Comparison of ENCODE assay signal across 1 cellular context in the genomic region with DNA sequence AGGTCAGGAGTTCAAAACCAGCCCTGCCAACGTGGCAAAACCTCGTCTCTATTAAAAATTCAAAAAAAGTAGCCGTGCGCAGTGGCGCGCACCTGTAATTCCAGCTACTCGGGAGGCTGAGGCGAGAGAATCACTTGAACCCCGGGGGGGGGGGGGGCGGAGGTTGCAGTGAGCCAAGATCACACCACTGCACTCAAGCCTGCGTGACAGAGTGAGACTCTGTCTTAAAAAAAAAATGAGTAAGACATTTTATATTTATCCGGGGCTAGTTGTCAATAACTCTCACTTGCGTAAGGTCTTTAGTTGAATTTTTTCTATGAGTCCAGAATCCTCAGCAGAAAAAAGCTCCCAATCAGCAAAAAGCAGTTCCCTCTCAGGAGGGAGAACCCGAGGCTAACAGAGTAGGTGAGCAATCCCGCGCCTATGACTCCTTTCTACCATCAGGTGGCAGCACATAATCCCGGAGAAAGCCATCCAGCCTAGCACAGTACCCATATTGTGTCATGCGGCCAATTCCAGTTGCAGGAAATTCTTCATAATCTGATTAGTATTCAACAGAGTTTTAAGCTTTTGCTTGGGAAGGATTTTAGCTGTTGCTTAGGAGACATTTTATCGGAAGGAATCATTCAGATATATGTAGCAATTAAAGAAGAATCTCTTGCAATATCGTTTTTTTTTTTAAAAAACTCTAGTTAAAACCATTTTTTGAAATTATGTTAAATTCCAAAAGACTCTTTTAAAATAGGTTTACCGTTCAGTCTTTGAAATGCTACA.
TF ChIP-seq lines count a peak whose summit lies in the region.

No MANE protein-coding gene starts in this region.

TF ChIP-seq in HepG2, 621 proteins besides CTCF, POLR2A, EP300 and RAD21 (continued from another document and continues in another):
- TF ChIP-seq, protein P1, sequence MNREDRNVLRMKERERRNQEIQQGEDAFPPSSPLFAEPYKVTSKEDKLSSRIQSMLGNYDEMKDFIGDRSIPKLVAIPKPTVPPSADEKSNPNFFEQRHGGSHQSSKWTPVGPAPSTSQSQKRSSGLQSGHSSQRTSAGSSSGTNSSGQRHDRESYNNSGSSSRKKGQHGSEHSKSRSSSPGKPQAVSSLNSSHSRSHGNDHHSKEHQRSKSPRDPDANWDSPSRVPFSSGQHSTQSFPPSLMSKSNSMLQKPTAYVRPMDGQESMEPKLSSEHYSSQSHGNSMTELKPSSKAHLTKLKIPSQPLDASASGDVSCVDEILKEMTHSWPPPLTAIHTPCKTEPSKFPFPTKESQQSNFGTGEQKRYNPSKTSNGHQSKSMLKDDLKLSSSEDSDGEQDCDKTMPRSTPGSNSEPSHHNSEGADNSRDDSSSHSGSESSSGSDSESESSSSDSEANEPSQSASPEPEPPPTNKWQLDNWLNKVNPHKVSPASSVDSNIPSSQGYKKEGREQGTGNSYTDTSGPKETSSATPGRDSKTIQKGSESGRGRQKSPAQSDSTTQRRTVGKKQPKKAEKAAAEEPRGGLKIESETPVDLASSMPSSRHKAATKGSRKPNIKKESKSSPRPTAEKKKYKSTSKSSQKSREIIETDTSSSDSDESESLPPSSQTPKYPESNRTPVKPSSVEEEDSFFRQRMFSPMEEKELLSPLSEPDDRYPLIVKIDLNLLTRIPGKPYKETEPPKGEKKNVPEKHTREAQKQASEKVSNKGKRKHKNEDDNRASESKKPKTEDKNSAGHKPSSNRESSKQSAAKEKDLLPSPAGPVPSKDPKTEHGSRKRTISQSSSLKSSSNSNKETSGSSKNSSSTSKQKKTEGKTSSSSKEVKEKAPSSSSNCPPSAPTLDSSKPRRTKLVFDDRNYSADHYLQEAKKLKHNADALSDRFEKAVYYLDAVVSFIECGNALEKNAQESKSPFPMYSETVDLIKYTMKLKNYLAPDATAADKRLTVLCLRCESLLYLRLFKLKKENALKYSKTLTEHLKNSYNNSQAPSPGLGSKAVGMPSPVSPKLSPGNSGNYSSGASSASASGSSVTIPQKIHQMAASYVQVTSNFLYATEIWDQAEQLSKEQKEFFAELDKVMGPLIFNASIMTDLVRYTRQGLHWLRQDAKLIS (CRISPR knock-in tag; IDR thresholded peaks at IDR 0.05), result no peak
- TF ChIP-seq ELF1 (CRISPR knock-in tag; IDR thresholded peaks at IDR 0.05), result no peak
- TF ChIP-seq SMARCE1 (IDR thresholded peaks at IDR 0.05; ENCODE audit: borderline replicate concordance), result no peak
- TF ChIP-seq ERF (CRISPR knock-in tag; IDR thresholded peaks at IDR 0.05), result peak; percentile 58; the same call in 1 of the 2 replicates
- TF ChIP-seq RFX5 (IDR thresholded peaks at IDR 0.05; ENCODE audit: low read depth, low read length), result no peak; the same call in 1 of the 2 replicates
- no peak for TF ChIP-seq EHMT2 (IDR thresholded peaks at IDR 0.05; ENCODE audit: borderline replicate concordance, low read depth, low read length)
- no peak for TF ChIP-seq ZFP41 (CRISPR knock-in tag; IDR thresholded peaks at IDR 0.05; ENCODE audit: borderline replicate concordance)
- TF ChIP-seq, protein P2, sequence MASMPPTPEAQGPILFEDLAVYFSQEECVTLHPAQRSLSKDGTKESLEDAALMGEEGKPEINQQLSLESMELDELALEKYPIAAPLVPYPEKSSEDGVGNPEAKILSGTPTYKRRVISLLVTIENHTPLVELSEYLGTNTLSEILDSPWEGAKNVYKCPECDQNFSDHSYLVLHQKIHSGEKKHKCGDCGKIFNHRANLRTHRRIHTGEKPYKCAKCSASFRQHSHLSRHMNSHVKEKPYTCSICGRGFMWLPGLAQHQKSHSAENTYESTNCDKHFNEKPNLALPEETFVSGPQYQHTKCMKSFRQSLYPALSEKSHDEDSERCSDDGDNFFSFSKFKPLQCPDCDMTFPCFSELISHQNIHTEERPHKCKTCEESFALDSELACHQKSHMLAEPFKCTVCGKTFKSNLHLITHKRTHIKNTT (CRISPR knock-in tag; IDR thresholded peaks at IDR 0.05), result no peak
- TF ChIP-seq ZNF792 (CRISPR knock-in tag; IDR thresholded peaks at IDR 0.05), result 0 out of 2 replicates have a peak, but pooled peaks have one; percentile 25
- TF ChIP-seq, protein P3, sequence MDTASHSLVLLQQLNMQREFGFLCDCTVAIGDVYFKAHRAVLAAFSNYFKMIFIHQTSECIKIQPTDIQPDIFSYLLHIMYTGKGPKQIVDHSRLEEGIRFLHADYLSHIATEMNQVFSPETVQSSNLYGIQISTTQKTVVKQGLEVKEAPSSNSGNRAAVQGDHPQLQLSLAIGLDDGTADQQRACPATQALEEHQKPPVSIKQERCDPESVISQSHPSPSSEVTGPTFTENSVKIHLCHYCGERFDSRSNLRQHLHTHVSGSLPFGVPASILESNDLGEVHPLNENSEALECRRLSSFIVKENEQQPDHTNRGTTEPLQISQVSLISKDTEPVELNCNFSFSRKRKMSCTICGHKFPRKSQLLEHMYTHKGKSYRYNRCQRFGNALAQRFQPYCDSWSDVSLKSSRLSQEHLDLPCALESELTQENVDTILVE (CRISPR knock-in tag; IDR thresholded peaks at IDR 0.05), result peak; percentile 60; the same call in 1 of the 2 replicates
- TF ChIP-seq GATA4 (IDR thresholded peaks at IDR 0.05; ENCODE audit: borderline replicate concordance, low read depth), result no peak; the same call in 1 of the 2 replicates
- TF ChIP-seq, protein P4, sequence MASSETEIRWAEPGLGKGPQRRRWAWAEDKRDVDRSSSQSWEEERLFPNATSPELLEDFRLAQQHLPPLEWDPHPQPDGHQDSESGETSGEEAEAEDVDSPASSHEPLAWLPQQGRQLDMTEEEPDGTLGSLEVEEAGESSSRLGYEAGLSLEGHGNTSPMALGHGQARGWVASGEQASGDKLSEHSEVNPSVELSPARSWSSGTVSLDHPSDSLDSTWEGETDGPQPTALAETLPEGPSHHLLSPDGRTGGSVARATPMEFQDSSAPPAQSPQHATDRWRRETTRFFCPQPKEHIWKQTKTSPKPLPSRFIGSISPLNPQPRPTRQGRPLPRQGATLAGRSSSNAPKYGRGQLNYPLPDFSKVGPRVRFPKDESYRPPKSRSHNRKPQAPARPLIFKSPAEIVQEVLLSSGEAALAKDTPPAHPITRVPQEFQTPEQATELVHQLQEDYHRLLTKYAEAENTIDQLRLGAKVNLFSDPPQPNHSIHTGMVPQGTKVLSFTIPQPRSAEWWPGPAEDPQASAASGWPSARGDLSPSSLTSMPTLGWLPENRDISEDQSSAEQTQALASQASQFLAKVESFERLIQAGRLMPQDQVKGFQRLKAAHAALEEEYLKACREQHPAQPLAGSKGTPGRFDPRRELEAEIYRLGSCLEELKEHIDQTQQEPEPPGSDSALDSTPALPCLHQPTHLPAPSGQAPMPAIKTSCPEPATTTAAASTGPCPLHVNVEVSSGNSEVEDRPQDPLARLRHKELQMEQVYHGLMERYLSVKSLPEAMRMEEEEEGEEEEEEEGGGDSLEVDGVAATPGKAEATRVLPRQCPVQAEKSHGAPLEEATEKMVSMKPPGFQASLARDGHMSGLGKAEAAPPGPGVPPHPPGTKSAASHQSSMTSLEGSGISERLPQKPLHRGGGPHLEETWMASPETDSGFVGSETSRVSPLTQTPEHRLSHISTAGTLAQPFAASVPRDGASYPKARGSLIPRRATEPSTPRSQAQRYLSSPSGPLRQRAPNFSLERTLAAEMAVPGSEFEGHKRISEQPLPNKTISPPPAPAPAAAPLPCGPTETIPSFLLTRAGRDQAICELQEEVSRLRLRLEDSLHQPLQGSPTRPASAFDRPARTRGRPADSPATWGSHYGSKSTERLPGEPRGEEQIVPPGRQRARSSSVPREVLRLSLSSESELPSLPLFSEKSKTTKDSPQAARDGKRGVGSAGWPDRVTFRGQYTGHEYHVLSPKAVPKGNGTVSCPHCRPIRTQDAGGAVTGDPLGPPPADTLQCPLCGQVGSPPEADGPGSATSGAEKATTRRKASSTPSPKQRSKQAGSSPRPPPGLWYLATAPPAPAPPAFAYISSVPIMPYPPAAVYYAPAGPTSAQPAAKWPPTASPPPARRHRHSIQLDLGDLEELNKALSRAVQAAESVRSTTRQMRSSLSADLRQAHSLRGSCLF (CRISPR knock-in tag; IDR thresholded peaks at IDR 0.05; ENCODE audit: borderline replicate concordance), result no peak
- peak; percentile 70; the same call in 1 of the 2 replicates for TF ChIP-seq KDM3A (CRISPR knock-in tag; IDR thresholded peaks at IDR 0.05; ENCODE audit: low read depth)
- no peak for TF ChIP-seq ZFP1 (CRISPR knock-in tag; IDR thresholded peaks at IDR 0.05)
- peak; percentile 45; the same call in 1 of the 2 replicates for TF ChIP-seq HMG20A (CRISPR knock-in tag; IDR thresholded peaks at IDR 0.05; ENCODE audit: borderline replicate concordance)
- peak; percentile 97 for TF ChIP-seq MAFF (IDR thresholded peaks at IDR 0.05; ENCODE audit: low read depth, low read length)
- TF ChIP-seq, protein P5, sequence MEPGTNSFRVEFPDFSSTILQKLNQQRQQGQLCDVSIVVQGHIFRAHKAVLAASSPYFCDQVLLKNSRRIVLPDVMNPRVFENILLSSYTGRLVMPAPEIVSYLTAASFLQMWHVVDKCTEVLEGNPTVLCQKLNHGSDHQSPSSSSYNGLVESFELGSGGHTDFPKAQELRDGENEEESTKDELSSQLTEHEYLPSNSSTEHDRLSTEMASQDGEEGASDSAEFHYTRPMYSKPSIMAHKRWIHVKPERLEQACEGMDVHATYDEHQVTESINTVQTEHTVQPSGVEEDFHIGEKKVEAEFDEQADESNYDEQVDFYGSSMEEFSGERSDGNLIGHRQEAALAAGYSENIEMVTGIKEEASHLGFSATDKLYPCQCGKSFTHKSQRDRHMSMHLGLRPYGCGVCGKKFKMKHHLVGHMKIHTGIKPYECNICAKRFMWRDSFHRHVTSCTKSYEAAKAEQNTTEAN (CRISPR knock-in tag; conservative IDR thresholded peaks at IDR 0.05), result 0 out of 2 replicates have a peak, but pooled peaks have one; percentile 37
- TF ChIP-seq GATAD1 (CRISPR knock-in tag; IDR thresholded peaks at IDR 0.05), result no peak
- no peak for TF ChIP-seq HNRNPL (IDR thresholded peaks at IDR 0.05; ENCODE audit: low read depth, low read length)
- TF ChIP-seq, protein P6, sequence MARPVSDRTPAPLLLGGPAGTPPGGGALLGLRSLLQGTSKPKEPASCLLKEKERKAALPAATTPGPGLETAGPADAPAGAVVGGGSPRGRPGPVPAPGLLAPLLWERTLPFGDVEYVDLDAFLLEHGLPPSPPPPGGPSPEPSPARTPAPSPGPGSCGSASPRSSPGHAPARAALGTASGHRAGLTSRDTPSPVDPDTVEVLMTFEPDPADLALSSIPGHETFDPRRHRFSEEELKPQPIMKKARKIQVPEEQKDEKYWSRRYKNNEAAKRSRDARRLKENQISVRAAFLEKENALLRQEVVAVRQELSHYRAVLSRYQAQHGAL (CRISPR knock-in tag; IDR thresholded peaks at IDR 0.05; ENCODE audit: not compliant biosample characterization), result no peak
- 0 out of 2 replicates have a peak, but pooled peaks have one; percentile 17 for TF ChIP-seq SRF (IDR thresholded peaks at IDR 0.05; ENCODE audit: low read depth, low read length)
- TF ChIP-seq ARNTL (CRISPR knock-in tag; IDR thresholded peaks at IDR 0.05), result no peak
- TF ChIP-seq JUND (CRISPR knock-in tag; IDR thresholded peaks at IDR 0.05), result no peak
- TF ChIP-seq RBFOX2 (IDR thresholded peaks at IDR 0.05; ENCODE audit: low read depth, low read length), result no peak
- TF ChIP-seq, protein P7, sequence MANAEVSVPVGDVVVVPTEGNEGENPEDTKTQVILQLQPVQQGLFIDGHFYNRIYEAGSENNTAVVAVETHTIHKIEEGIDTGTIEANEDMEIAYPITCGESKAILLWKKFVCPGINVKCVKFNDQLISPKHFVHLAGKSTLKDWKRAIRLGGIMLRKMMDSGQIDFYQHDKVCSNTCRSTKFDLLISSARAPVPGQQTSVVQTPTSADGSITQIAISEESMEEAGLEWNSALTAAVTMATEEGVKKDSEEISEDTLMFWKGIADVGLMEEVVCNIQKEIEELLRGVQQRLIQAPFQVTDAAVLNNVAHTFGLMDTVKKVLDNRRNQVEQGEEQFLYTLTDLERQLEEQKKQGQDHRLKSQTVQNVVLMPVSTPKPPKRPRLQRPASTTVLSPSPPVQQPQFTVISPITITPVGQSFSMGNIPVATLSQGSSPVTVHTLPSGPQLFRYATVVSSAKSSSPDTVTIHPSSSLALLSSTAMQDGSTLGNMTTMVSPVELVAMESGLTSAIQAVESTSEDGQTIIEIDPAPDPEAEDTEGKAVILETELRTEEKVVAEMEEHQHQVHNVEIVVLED (CRISPR knock-in tag; IDR thresholded peaks at IDR 0.05; ENCODE audit: borderline replicate concordance), result no peak
- TF ChIP-seq SALL2 (CRISPR knock-in tag; IDR thresholded peaks at IDR 0.05), result 0 out of 2 replicates have a peak, but pooled peaks have one; percentile 13
- TF ChIP-seq, protein P8, sequence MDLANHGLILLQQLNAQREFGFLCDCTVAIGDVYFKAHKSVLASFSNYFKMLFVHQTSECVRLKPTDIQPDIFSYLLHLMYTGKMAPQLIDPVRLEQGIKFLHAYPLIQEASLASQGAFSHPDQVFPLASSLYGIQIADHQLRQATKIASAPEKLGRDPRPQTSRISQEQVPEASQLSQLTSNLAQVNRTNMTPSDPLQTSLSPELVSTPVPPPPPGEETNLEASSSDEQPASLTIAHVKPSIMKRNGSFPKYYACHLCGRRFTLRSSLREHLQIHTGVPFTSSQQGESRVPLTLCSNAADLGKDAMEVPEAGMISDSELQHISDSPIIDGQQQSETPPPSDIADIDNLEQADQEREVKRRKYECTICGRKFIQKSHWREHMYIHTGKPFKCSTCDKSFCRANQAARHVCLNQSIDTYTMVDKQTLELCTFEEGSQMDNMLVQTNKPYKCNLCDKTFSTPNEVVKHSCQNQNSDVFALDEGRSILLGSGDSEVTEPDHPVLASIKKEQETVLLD (CRISPR knock-in tag; IDR thresholded peaks at IDR 0.05; ENCODE audit: low read depth), result no peak
- TF ChIP-seq ASH2L (IDR thresholded peaks at IDR 0.05; ENCODE audit: insufficient read length, low read depth, low read length), result peak; percentile 0
- TF ChIP-seq GFI1 (CRISPR knock-in tag; IDR thresholded peaks at IDR 0.05; ENCODE audit: borderline replicate concordance), result no peak
- no peak for TF ChIP-seq SP5 (CRISPR knock-in tag; IDR thresholded peaks at IDR 0.05; ENCODE audit: borderline replicate concordance, low read depth)
- no peak for TF ChIP-seq HCFC1 (IDR thresholded peaks at IDR 0.05; ENCODE audit: low read depth, low read length)
- TF ChIP-seq KAT2B (IDR thresholded peaks at IDR 0.05; ENCODE audit: borderline replicate concordance, low read depth, low read length), result no peak
- TF ChIP-seq, protein P9, sequence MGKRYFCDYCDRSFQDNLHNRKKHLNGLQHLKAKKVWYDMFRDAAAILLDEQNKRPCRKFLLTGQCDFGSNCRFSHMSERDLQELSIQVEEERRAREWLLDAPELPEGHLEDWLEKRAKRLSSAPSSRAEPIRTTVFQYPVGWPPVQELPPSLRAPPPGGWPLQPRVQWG (CRISPR knock-in tag; IDR thresholded peaks at IDR 0.05; ENCODE audit: borderline replicate concordance, low read depth), result no peak
- peak; percentile 42; the same call in 1 of the 2 replicates for TF ChIP-seq SOX5 (CRISPR knock-in tag; IDR thresholded peaks at IDR 0.05; ENCODE audit: borderline replicate concordance)
- peak; percentile 89 for TF ChIP-seq PITX1 (CRISPR knock-in tag; IDR thresholded peaks at IDR 0.05)
- no peak for TF ChIP-seq ATF7 (IDR thresholded peaks at IDR 0.05)
- no peak for TF ChIP-seq ATF7 (CRISPR knock-in tag; IDR thresholded peaks at IDR 0.05)
- TF ChIP-seq CEBPB (IDR thresholded peaks at IDR 0.05; ENCODE audit: borderline replicate concordance, low read depth, low read length), result peak; percentile 69
- TF ChIP-seq THAP11 (CRISPR knock-in tag; IDR thresholded peaks at IDR 0.05), result peak; percentile 54; the same call in 1 of the 2 replicates
- TF ChIP-seq MYC (CRISPR knock-in tag; IDR thresholded peaks at IDR 0.05; ENCODE audit: borderline replicate concordance), result no peak; the same call in 1 of the 2 replicates
